In genomic region chr2:36988008-36988407, GRCh38 we compare ENCODE assay signal across 28 cellular contexts.
"Had no signal": no experiment of that assay in that cellular context is flagged by ENCODE, and none has a peak within 500 bp of the region (broad histone marks: within the 10 kb centered on the region; RNA-seq: fewer than 3 reads in every experiment).

No MANE protein-coding gene starts in this region.

- H3K27me3 ChIP-seq: ascending aorta, cardiac muscle cell had no signal

- H3K4me1 ChIP-seq: ascending aorta had no signal

- FAIRE-seq: bronchial epithelial cell had no signal

- DNase-seq: activated B cell treated with CpG ODN at 0.5 μM for 24 hours; activated CD4-positive, alpha-beta memory T cell treated with anti-CD3 and anti-CD28 coated beads for 36 hours; activated CD4-positive, alpha-beta T cell treated with anti-CD3 and anti-CD28 coated beads for 4 hours; activated CD4-positive, alpha-beta T cell treated with anti-CD3 and anti-CD28 coated beads, Interleukin-2, amount 50 U/mL, for 1 hour; activated CD4-positive, alpha-beta T cell treated with anti-CD3 and anti-CD28 coated beads, Interleukin-2, amount 50 U/mL, for 4 hours; activated CD4-positive, CD25-positive, alpha-beta regulatory T cell treated with anti-CD3 and anti-CD28 coated beads, Interleukin-2, amount 50 U/mL, for 72 hours; activated CD8-positive, alpha-beta memory T cell treated with anti-CD3 and anti-CD28 coated beads for 24 hours; activated CD8-positive, alpha-beta memory T cell treated with anti-CD3 and anti-CD28 coated beads, Interleukin-2, amount 10 ng/mL, durations not matched to agents 7 days and 5 days; activated CD8-positive, alpha-beta memory T cell treated with anti-CD3 and anti-CD28 coated beads, Interleukin-2, amount 50 U/mL, for 48 hours; activated CD8-positive, alpha-beta T cell treated with anti-CD3 and anti-CD28 coated beads for 36 hours; activated effector memory CD4-positive, alpha-beta T cell treated with Interleukin-2 at 50 U/mL for 16 hours; activated gamma-delta T cell; activated naive CD4-positive, alpha-beta T cell treated with anti-CD3 and anti-CD28 coated beads, Interleukin-2, amount 10 ng/mL, durations not matched to agents 7 days and 5 days; activated naive CD4-positive, alpha-beta T cell treated with Interleukin-2 at 50 U/mL for 16 hours; activated naive CD8-positive, alpha-beta T cell treated with anti-CD3 and anti-CD28 coated beads, Interleukin-2, amount 10 ng/mL, durations not matched to agents 7 days and 5 days; activated naive CD8-positive, alpha-beta T cell treated with anti-CD3 and anti-CD28 coated beads, Interleukin-2, amount 50 U/mL, for 24 hours; activated T-cell treated with anti-CD3 and anti-CD28 coated beads, Interleukin-2, amount 50 U/mL, for 24 hours; activated T-cell treated with anti-CD3 and anti-CD28 coated beads, Interleukin-2, amount 50 U/mL, for 48 hours; amygdala; anterior cingulate cortex; caudate nucleus; T-helper 1 cell; T-helper 2 cell; T-helper 9 cell had no signal

- ATAC-seq: activated CD8-positive, alpha-beta memory T cell treated with anti-CD3 and anti-CD28 coated beads, Interleukin-2, amount 10 ng/mL, durations not matched to agents 7 days and 5 days; activated CD8-positive, alpha-beta T cell treated with anti-CD3 and anti-CD28 coated beads for 36 hours; activated naive CD8-positive, alpha-beta T cell treated with anti-CD3 and anti-CD28 coated beads, Interleukin-2, amount 50 U/mL, for 24 hours had no signal

- H3K9me3 ChIP-seq: ascending aorta had no signal

- H3K27ac ChIP-seq: ascending aorta, cardiac muscle cell, VCaP had no signal

- H3K4me3 ChIP-seq: ascending aorta, cardiac muscle cell had no signal
